9 cellular contexts compared by ENCODE assay signal in genomic region chr10:102644066-102644645, GRCh38. TPM values are rescaled to one million over a fixed set of nuclear protein-coding genes. Genes with fewer than 3 reads are reported as not detected.
A peak's percentile ranks its signal among the peaks of the same experiment; 100 is the strongest.
DNase-seq lines count a peak whose midpoint lies in the region; ATAC-seq, FAIRE-seq and TF ChIP-seq lines count a peak whose summit lies in the region.
"Had no signal": no experiment of that assay in that cellular context is flagged by ENCODE, and none has a peak within 500 bp of the region (broad histone marks: within the 10 kb centered on the region; RNA-seq: fewer than 3 reads in every experiment).

Gene TRIM8 (plus strand): TSS chr10:102644479. CDS start chr10:102644618, 139 bp downstream.

- TF ChIP-seq POLR2A in GM12891 (IDR thresholded peaks at IDR 0.05; ENCODE audit: low read depth, low read length), result no peak
- no peak for TF ChIP-seq POLR2A in stomach (IDR thresholded peaks at IDR 0.05)

- TF ChIP-seq EP300 in stomach (IDR thresholded peaks at IDR 0.05), result no peak

- H3K27me3 ChIP-seq in mucosa of rectum (ENCODE audit: control insufficient read depth in 2 of 2, insufficient read depth in 2 of 2, low read length in 2 of 2) (no peaks in the 10 kb centered on the region), stomach (no peaks in the 10 kb centered on the region)

- 0 to 1% (median 0%) methylated on average over 21 to 80 of the region's 80 CpGs for WGBS in stomach, 5 donors

- intact Hi-C loops in stomach (cut with DNase I; ENCODE audit: low total_unique reads), result no loop called here

- H3K36me3 ChIP-seq in mucosa of rectum (ENCODE audit: control insufficient read depth in 2 of 2, insufficient read depth in 2 of 2, low read length in 2 of 2) (peaks cover 3 to 8% of the 10 kb centered on the region in 2 donors), stomach (peaks cover 0 to 13% (median 4%) of the 10 kb centered on the region in 4 donors)

- no peak for FAIRE-seq in GM12891 (lab: Jason Lieb, UNC)
- FAIRE-seq: islet of Langerhans had no signal

- in situ Hi-C loops in endometrial microvascular endothelial cells (cut with HindIII; ENCODE audit: inconsistent ontology term, low pct_unique_long_range_greater_than_20kb, low sequenced_read_pairs), result no loop called here

- TF ChIP-seq CTCF in stomach (IDR thresholded peaks at IDR 0.05), result no peak

- H3K27ac ChIP-seq in mucosa of rectum (ENCODE audit: low read depth in 2 of 2, low read length in 2 of 2), result peak within 1 kb of the TSS; percentile 99
- peak within 1 kb of the TSS; percentile 86 to 100 (median 99) for H3K27ac ChIP-seq in stomach

- H3K9ac ChIP-seq in mucosa of rectum (ENCODE audit: low read depth in 1 of 2, low read length in 2 of 2), result peak within 1 kb of the TSS; percentile 95 to 96

- no peak for ATAC-seq in GM19351 (IDR thresholded peaks at IDR 0.05; ENCODE audit: unreplicated experiment)

- H3K4me3 ChIP-seq in mucosa of rectum (ENCODE audit: low read length in 2 of 2) (peak within 1 kb of the TSS; percentile 89 to 98), stomach (peak within 1 kb of the TSS; percentile 77 to 97 (median 89))

- peaks cover 27 to 39% of the 10 kb centered on the region in 2 donors for H3K4me1 ChIP-seq in mucosa of rectum (ENCODE audit: control insufficient read depth in 2 of 2, insufficient read depth in 2 of 2, low read length in 2 of 2)
- H3K4me1 ChIP-seq in stomach, result peaks cover 29 to 47% (median 39%) of the 10 kb centered on the region in 4 donors

- DNase-seq in GM12891 (ENCODE audit: insufficient read length, low spot score), result no peak
- DNase-seq in NAMALWA (ENCODE audit: low spot score), result peak; percentile 67
- DNase-seq in activated CD8-positive, alpha-beta memory T cell treated with anti-CD3 and anti-CD28 coated beads for 24 hours, result peak; percentile 84
- DNase-seq in stomach, result peak; percentile 56
- DNase-seq in NCI-H187 (lab: John Stamatoyannopoulos, UW), result no peak

- H3K9me3 ChIP-seq in mucosa of rectum (ENCODE audit: control insufficient read depth in 2 of 2, low read length in 2 of 2) (no peaks in the 10 kb centered on the region), stomach (no peaks in the 10 kb centered on the region)

TF ChIP-seq in GM12891, 5 proteins besides CTCF, POLR2A, EP300 and RAD21:
- no peak for TF ChIP-seq TAF1 (IDR thresholded peaks at IDR 0.05; ENCODE audit: low read depth, low read length)
- TF ChIP-seq SPI1 (IDR thresholded peaks at IDR 0.05; ENCODE audit: low read depth, low read length), result no peak
- TF ChIP-seq POLR2AphosphoS5 (IDR thresholded peaks at IDR 0.05; ENCODE audit: low read depth, low read length), result 0 out of 2 replicates have a peak, but pooled peaks have one; percentile 21
- no peak for TF ChIP-seq POU2F2 (IDR thresholded peaks at IDR 0.05; ENCODE audit: low read depth, low read length)

RNA-seq across cellular contexts. Expression of gene TRIM8, which starts in this region (rescaled TPM):
- 33.9 TPM for polyA plus RNA-seq in GM12891 (2012; ENCODE audit: low read depth, missing spikeins)
- total RNA-seq in endometrial microvascular endothelial cells (ENCODE audit: inconsistent ontology term) (161 TPM), stomach (100 to 1,000 TPM in 3 of 5 donors, 10 to 100 TPM in 2; 40.0 to 253 (median 149) TPM)
- polyA plus RNA-seq in stomach, result 10 to 100 TPM; 45.6 to 83.2 (median 68.4) TPM

Comparison
In these comparisons a context has a peak if more than half of its experiments do, and no peak if none do; other contexts are left out.
1. DNase-seq: peak in NAMALWA (single experiment), activated CD8-positive, alpha-beta memory T cell treated with anti-CD3 and anti-CD28 coated beads for 24 hours (single experiment) and stomach (single experiment); none in GM12891 (single experiment) and NCI-H187 (0 of 2).